In genomic region chr15:34609658-34610057, GRCh38 we compare ENCODE assay signal across 11 cellular contexts. TPM values are rescaled to one million over a fixed set of nuclear protein-coding genes. Genes with fewer than 3 reads are reported as not detected.
DNase-seq lines count a peak whose midpoint lies in the region; ATAC-seq and TF ChIP-seq lines count a peak whose summit lies in the region.
"Had no signal": no experiment of that assay in that cellular context is flagged by ENCODE, and none has a peak within 500 bp of the region (broad histone marks: within the 10 kb centered on the region; RNA-seq: fewer than 3 reads in every experiment).

No MANE protein-coding gene starts in this region.

- peak; percentile 11 for DNase-seq in SIG-M5 treated with dmso at 0.1 percent for 504 hours (lab: John Stamatoyannopoulos, UW; ENCODE audit: unreplicated experiment)
- no peak for DNase-seq in SIG-M5 (lab: John Stamatoyannopoulos, UW)
- DNase-seq in WERI-Rb-1: peak; percentile 68
- DNase-seq in natural killer cell treated with Interleukin-12 subunit alpha and Interleukin-12 subunit beta and Interleukin-15 and Interleukin-18, amount 100 ng/mL, for 72 hours (ENCODE audit: low spot score): no peak
- no peak for DNase-seq in foreskin fibroblast
- DNase-seq in DMS153 treated with DMSO at 0.1 percent for 48 hours (lab: John Stamatoyannopoulos, UW; ENCODE audit: unreplicated experiment): no peak
- DNase-seq: activated gamma-delta T cell, ovary had no signal

- H3K36me3 Mint-ChIP-seq in natural killer cell treated with Interleukin-12 subunit alpha and Interleukin-12 subunit beta and Interleukin-15 and Interleukin-18, amount 100 ng/mL, for 72 hours: no peaks in the 10 kb centered on the region

- no peaks in the 10 kb centered on the region for H3K27me3 ChIP-seq in WERI-Rb-1 (ENCODE audit: insufficient read depth, low read depth, severe bottlenecking)
- H3K27me3 ChIP-seq: ovary had no signal

- no peaks in the 10 kb centered on the region for H3K36me3 ChIP-seq in WERI-Rb-1
- H3K36me3 ChIP-seq: ovary had no signal

- H3K9me3 Mint-ChIP-seq in natural killer cell treated with Interleukin-12 subunit alpha and Interleukin-12 subunit beta and Interleukin-15 and Interleukin-18, amount 100 ng/mL, for 72 hours: no peaks in the 10 kb centered on the region

- peaks cover 6 to 36% of the 10 kb centered on the region in 2 donors for H3K27me3 Mint-ChIP-seq in natural killer cell treated with Interleukin-12 subunit alpha and Interleukin-12 subunit beta and Interleukin-15 and Interleukin-18, amount 100 ng/mL, for 72 hours

- H3K9me3 ChIP-seq in WERI-Rb-1 (ENCODE audit: severe bottlenecking): no peaks in the 10 kb centered on the region
- H3K9me3 ChIP-seq: ovary had no signal

- peak overlapping the region in 1 of 2 donors; percentile 72 for H3K27ac Mint-ChIP-seq in natural killer cell treated with Interleukin-12 subunit alpha and Interleukin-12 subunit beta and Interleukin-15 and Interleukin-18, amount 100 ng/mL, for 72 hours

- ATAC-seq in HG02884 (IDR thresholded peaks at IDR 0.05; ENCODE audit: unreplicated experiment) (peak; percentile 91), GM18517 (IDR thresholded peaks at IDR 0.05; ENCODE audit: unreplicated experiment) (no peak)
- ATAC-seq in natural killer cell treated with Interleukin-12 subunit alpha and Interleukin-12 subunit beta and Interleukin-15 and Interleukin-18, amount 100 ng/mL, for 72 hours: no peak

- TF ChIP-seq CTCF in WERI-Rb-1 (IDR thresholded peaks at IDR 0.05; ENCODE audit: low read depth, low read length): no peak
- TF ChIP-seq CTCF in foreskin fibroblast (IDR thresholded peaks at IDR 0.05; ENCODE audit: low read depth, low read length): no peak

- H3K27ac ChIP-seq in WERI-Rb-1: peak overlapping the region; percentile 54
- H3K27ac ChIP-seq: HL-60, ovary had no signal

- H3K4me1 Mint-ChIP-seq in natural killer cell treated with Interleukin-12 subunit alpha and Interleukin-12 subunit beta and Interleukin-15 and Interleukin-18, amount 100 ng/mL, for 72 hours (ENCODE audit: low read depth in 2 of 2): peaks cover 0 to 9% of the 10 kb centered on the region in 2 donors

- H3K4me3 Mint-ChIP-seq in natural killer cell treated with Interleukin-12 subunit alpha and Interleukin-12 subunit beta and Interleukin-15 and Interleukin-18, amount 100 ng/mL, for 72 hours: peak overlapping the region; percentile 9

- H3K4me3 ChIP-seq in WERI-Rb-1 (ENCODE audit: low read depth, low read length) (peak overlapping the region; percentile 40), foreskin fibroblast (ENCODE audit: low read depth in 1 of 2, low read length in 2 of 2) (no peak overlapping the region)
- H3K4me3 ChIP-seq: ovary had no signal

RNA-seq across cellular contexts. Expression of gene GOLGA8B, which starts 26.2 kb away (rescaled TPM):
- total RNA-seq in natural killer cell treated with Interleukin-12 subunit alpha and Interleukin-12 subunit beta and Interleukin-15 and Interleukin-18, amount 100 ng/mL, for 72 hours: 100 to 1,000 TPM; 115 to 234 TPM

Comparison
In these comparisons a context has a peak if more than half of its experiments do, and no peak if none do; other contexts are left out.
1. DNase-seq: peak in SIG-M5 treated with dmso at 0.1 percent for 504 hours (single experiment) and WERI-Rb-1 (single experiment); none in SIG-M5 (single experiment), natural killer cell treated with Interleukin-12 subunit alpha and Interleukin-12 subunit beta and Interleukin-15 and Interleukin-18, amount 100 ng/mL, for 72 hours (single experiment), foreskin fibroblast (0 of 2) and DMS153 treated with DMSO at 0.1 percent for 48 hours (single experiment).